17 cellular contexts compared by ENCODE assay signal in genomic region chr5:178067705-178068104, GRCh38. TPM values are rescaled to one million over a fixed set of nuclear protein-coding genes. Genes with fewer than 3 reads are reported as not detected.
DNase-seq lines count a peak whose midpoint lies in the region; ATAC-seq and TF ChIP-seq lines count a peak whose summit lies in the region.
"Had no signal": no experiment of that assay in that cellular context is flagged by ENCODE, and none has a peak within 500 bp of the region (broad histone marks: within the 10 kb centered on the region; RNA-seq: fewer than 3 reads in every experiment).

No MANE protein-coding gene starts in this region.

- no peaks in the 10 kb centered on the region for H3K9me3 Mint-ChIP-seq in nephron
- H3K9me3 Mint-ChIP-seq: CD14-positive monocyte; GM23338; T-helper 1 cell treated with Interleukin-12 subunit alpha and Interleukin-12 subunit beta and Interleukin-4 antibody, amounts not matched to agents 30 μg/mL and 1 μg/mL, for 36 hours had no signal

- H3K36me3 ChIP-seq in BLaER1 (no peaks in the 10 kb centered on the region), SJCRH30 (no peaks in the 10 kb centered on the region)

- peak overlapping the region; percentile 55; the same call in 1 of the 2 replicates for H3K9ac ChIP-seq in BLaER1

- intact Hi-C loops in Right ventricle myocardium inferior (cut with DNase I): no loop called here

- H3K27ac ChIP-seq in BLaER1: peak overlapping the region; percentile 47
- peak overlapping the region; percentile 66 for H3K27ac ChIP-seq in SJCRH30

- no peak for ATAC-seq in Right ventricle myocardium inferior
- ATAC-seq: GM23338, HCT116 had no signal

- DNase-seq in GM13976 (ENCODE audit: low spot score): peak; percentile 7
- no peak for DNase-seq in SJCRH30
- no peak for DNase-seq in NCI-H526 treated with DMSO at 0.1 percent for 48 hours (lab: John Stamatoyannopoulos, UW)
- DNase-seq in RPMI8226: no peak
- no peak for DNase-seq in Right ventricle myocardium inferior (ENCODE audit: missing footprints)
- DNase-seq: EL, MM.1S, NCI-H526, OCI-M1, SHP77 treated with DMSO at 0.1 percent for 48 hours had no signal

- H3K9me3 ChIP-seq in BLaER1 (no peaks in the 10 kb centered on the region), SJCRH30 (replicated peaks) (no peaks in the 10 kb centered on the region)

- H3K27me3 Mint-ChIP-seq in nephron (ENCODE audit: low read depth): peaks cover 14% of the 10 kb centered on the region

- TF ChIP-seq CTCF in GM13976 (IDR thresholded peaks at IDR 0.05; ENCODE audit: borderline replicate concordance, control extremely low read depth, extremely low read depth, insufficient read depth, missing control alignments) (no peak), nephron (IDR thresholded peaks at IDR 0.05; ENCODE audit: unreplicated experiment in 3 of 3) (no peak)

- no peak overlapping the region for H3K4me3 Mint-ChIP-seq in nephron
- H3K4me3 Mint-ChIP-seq: CD14-positive monocyte; GM23338; T-helper 1 cell treated with Interleukin-12 subunit alpha and Interleukin-12 subunit beta and Interleukin-4 antibody, amounts not matched to agents 30 μg/mL and 1 μg/mL, for 36 hours had no signal

- H3K4me1 ChIP-seq in BLaER1 (peaks cover 58% of the 10 kb centered on the region), SJCRH30 (peaks cover 14% of the 10 kb centered on the region)

- in situ Hi-C loops in GM13976 (cut with MboI; ENCODE audit: low sequenced_read_pairs, unreplicated experiment): loop anchor here (25.0 kb wide), 1 partner anchor 455 kb away; the partner anchor contains the start of gene B4GALT7

- peak overlapping the region in 2 of 3 experiments; percentile 71 to 78 for H3K27ac Mint-ChIP-seq in nephron
- H3K27ac Mint-ChIP-seq: GM23338; T-helper 1 cell treated with Interleukin-12 subunit alpha and Interleukin-12 subunit beta and Interleukin-4 antibody, amounts not matched to agents 30 μg/mL and 1 μg/mL, for 36 hours had no signal

- H3K4me1 Mint-ChIP-seq in nephron: peaks cover 10% of the 10 kb centered on the region
- H3K4me1 Mint-ChIP-seq: CD14-positive monocyte had no signal

- H3K27me3 ChIP-seq in BLaER1 (no peaks in the 10 kb centered on the region), SJCRH30 (no peaks in the 10 kb centered on the region)

- no peaks in the 10 kb centered on the region for H4K20me1 ChIP-seq in BLaER1

- H3K36me3 Mint-ChIP-seq in nephron (ENCODE audit: low read depth): no peaks in the 10 kb centered on the region
- H3K36me3 Mint-ChIP-seq: CD14-positive monocyte had no signal

- 0 out of 2 replicates have a peak overlapping the region, but pooled peaks have one; percentile 6 for H3K4me3 ChIP-seq in BLaER1
- H3K4me3 ChIP-seq in SJCRH30: no peak overlapping the region
- H3K4me3 ChIP-seq: GM12878, GM23338 had no signal

- H3K4me2 ChIP-seq in BLaER1: peak overlapping the region; percentile 88
- H3K4me2 ChIP-seq: GM23338 had no signal

RNA-seq across cellular contexts. Expression of gene N4BP3, which starts 45.6 kb away (rescaled TPM):
- 43.8 and 45.8 TPM in 2 replicates for total RNA-seq in SJCRH30 (2014; rRNA removed; shearing (Covaris generic))
- total RNA-seq in Right ventricle myocardium inferior: 2.9 TPM

Comparison
In these comparisons a context has a peak if more than half of its experiments do, and no peak if none do; other contexts are left out.
1. RNA of gene N4BP3, which starts 45.6 kb away (total RNA-seq): 43.8 to 45.8 TPM in SJCRH30; 2.9 TPM in Right ventricle myocardium inferior (single experiment); every median in the first group is over 10 times any median in the second.